ENCODE assay signal across 8 cellular contexts in the genomic region with DNA sequence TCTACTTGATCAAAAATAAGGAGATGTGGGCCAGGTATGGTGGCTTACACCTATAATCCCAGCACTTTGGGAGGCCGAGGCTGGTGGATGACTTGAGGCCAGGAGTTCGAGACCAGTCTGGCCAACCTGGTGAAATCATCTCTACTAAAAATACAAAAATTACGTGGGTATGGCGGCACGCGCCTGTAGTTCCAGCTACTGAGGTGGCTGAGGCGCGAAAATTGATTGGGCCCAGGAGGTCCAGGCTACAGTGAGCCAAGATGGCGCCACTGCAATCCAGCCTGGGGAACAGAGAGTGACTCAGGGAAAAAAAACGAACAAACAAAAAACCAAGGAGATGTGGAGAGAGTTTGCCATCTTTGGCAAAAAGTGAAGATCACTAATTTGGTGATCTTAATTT.
"Had no signal": no experiment of that assay in that cellular context is flagged by ENCODE, and none has a peak within 500 bp of the region (broad histone marks: within the 10 kb centered on the region; RNA-seq: fewer than 3 reads in every experiment).

No MANE protein-coding gene starts in this region.

- H3K27ac ChIP-seq: HL-60, KMS-11 had no signal

- ATAC-seq: HepG2, K562 had no signal

- DNase-seq: IMR-90, KBM-7, KG1 had no signal

- H3K4me2 ChIP-seq: KMS-11 had no signal

- H3K4me3 ChIP-seq: K562 had no signal

- FAIRE-seq: HepG2, HTR-8/SVneo, K562 had no signal

- H3K9ac ChIP-seq: KMS-11 had no signal
